ENCODE assay signal across 10 cellular contexts in the genomic region with DNA sequence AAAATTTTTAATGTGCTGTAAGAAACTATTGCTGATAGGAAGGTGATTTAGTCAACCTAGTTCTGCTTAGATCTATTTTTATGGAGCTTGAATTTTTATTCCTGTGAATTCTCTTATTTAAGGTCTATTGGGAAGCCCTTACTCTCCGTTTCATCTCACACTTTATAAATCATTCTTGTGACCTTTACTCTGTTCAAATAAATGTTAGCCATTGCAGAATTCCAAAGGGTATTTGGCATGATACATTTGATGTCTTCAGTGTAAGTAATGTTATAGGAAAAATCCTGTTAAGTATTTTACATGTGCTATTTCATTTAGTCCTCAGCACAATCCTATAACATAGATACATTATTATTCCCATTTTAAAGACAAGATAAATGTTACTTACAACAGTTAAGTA. TPM values are rescaled to one million over a fixed set of nuclear protein-coding genes. Genes with fewer than 3 reads are reported as not detected.
"Had no signal": no experiment of that assay in that cellular context is flagged by ENCODE, and none has a peak within 500 bp of the region (broad histone marks: within the 10 kb centered on the region; RNA-seq: fewer than 3 reads in every experiment).

No MANE protein-coding gene starts in this region.

- DNase-seq: GM23248, GOT3, H7, HFFc6, IMR-90 had no signal

- H2AFZ ChIP-seq: GM23248 had no signal

- H3K9ac ChIP-seq: GM23248 had no signal

- H3K9me3 ChIP-seq: HAP-1 had no signal

- H3K4me1 ChIP-seq: HAP-1 had no signal

- H3K36me3 ChIP-seq: HAP-1 had no signal

- H3K4me3 Mint-ChIP-seq: HFFc6 had no signal

- ATAC-seq: HCT116, K562 had no signal

- FAIRE-seq: K562 had no signal

- H3K27ac ChIP-seq: GM23248, HL-60 had no signal

- H3K4me3 ChIP-seq: GM23248, HAP-1, K562 had no signal

- H3K27ac Mint-ChIP-seq: HFFc6 had no signal

RNA-seq across cellular contexts. Expression of gene PTPRQ, which starts 12.5 kb away (rescaled TPM):
- total RNA-seq: HT1080, K562 had no signal
- polyA plus RNA-seq: K562 had no signal
